ENCODE assay signal across 9 cellular contexts in genomic region chr6:26097268-26097875, GRCh38. TPM values are rescaled to one million over a fixed set of nuclear protein-coding genes. Genes with fewer than 3 reads are reported as not detected.
A peak's percentile ranks its signal among the peaks of the same experiment; 100 is the strongest.
DNase-seq lines count a peak whose midpoint lies in the region; ATAC-seq and TF ChIP-seq lines count a peak whose summit lies in the region.
"Had no signal": no experiment of that assay in that cellular context is flagged by ENCODE, and none has a peak within 500 bp of the region (broad histone marks: within the 10 kb centered on the region; RNA-seq: fewer than 3 reads in every experiment).

No MANE protein-coding gene starts in this region.

- 3 to 5% methylated on average over 5 of the region's 5 CpGs for WGBS in transverse colon (ENCODE audit: low coverage in 1 of 2), 2 donors

- no peaks in the 10 kb centered on the region for H3K27me3 Mint-ChIP-seq in activated T-cell treated with anti-CD3 and anti-CD28 coated beads, Interleukin-2, amount 50 U/mL, for 4 hours (ENCODE audit: low read depth)

- H3K9me3 Mint-ChIP-seq in activated T-cell treated with anti-CD3 and anti-CD28 coated beads, Interleukin-2, amount 50 U/mL, for 4 hours: no peaks in the 10 kb centered on the region
- H3K9me3 Mint-ChIP-seq: activated naive CD4-positive, alpha-beta T cell treated with anti-CD3 and anti-CD28 coated beads, Interleukin-2, amount 50 U/mL, for 24 hours had no signal

- TF ChIP-seq CTCF in Panc1 (IDR thresholded peaks at IDR 0.05) (peak; percentile 82), neutrophil (IDR thresholded peaks at IDR 0.05) (peak; percentile 75), transverse colon (IDR thresholded peaks at IDR 0.05) (peak; percentile 70 to 88 (median 83))

- H3K9me3 ChIP-seq in Panc1 (ENCODE audit: control insufficient read depth, insufficient read depth, low read depth, low read length) (no peaks in the 10 kb centered on the region), neutrophil (no peaks in the 10 kb centered on the region), transverse colon (no peaks in the 10 kb centered on the region)

- DNase-seq in DMS53 (lab: John Stamatoyannopoulos, UW) (peak; percentile 86), HUDEP-2 (lab: John Stamatoyannopoulos, UW; ENCODE audit: unreplicated experiment in 76 of 76) (peak in 50 of 76 experiments; percentile 14 to 80 (median 53)), Panc1 (ENCODE audit: low read depth, low spot score) (no peak), fibroblast of peridontal ligament (ENCODE audit: extremely low read depth) (peak; percentile 75), transverse colon (peak; percentile 69)
- peak; percentile 63 for DNase-seq in activated T-cell treated with anti-CD3 and anti-CD28 coated beads, Interleukin-2, amount 50 U/mL, for 4 hours

- no peaks in the 10 kb centered on the region for H3K36me3 Mint-ChIP-seq in activated T-cell treated with anti-CD3 and anti-CD28 coated beads, Interleukin-2, amount 50 U/mL, for 4 hours (ENCODE audit: insufficient read depth)
- H3K36me3 Mint-ChIP-seq: activated naive CD4-positive, alpha-beta T cell treated with anti-CD3 and anti-CD28 coated beads, Interleukin-2, amount 50 U/mL, for 24 hours had no signal

- peaks cover 6% of the 10 kb centered on the region for H3K4me1 Mint-ChIP-seq in activated T-cell treated with anti-CD3 and anti-CD28 coated beads, Interleukin-2, amount 50 U/mL, for 4 hours (ENCODE audit: low read depth)

- no peak overlapping the region for H3K4me3 ChIP-seq in Panc1 (ENCODE audit: low read depth in 2 of 2, low read length in 2 of 2)
- H3K4me3 ChIP-seq in neutrophil (ENCODE audit: low read depth in 1 of 2, low read length in 1 of 2): no peak overlapping the region
- H3K4me3 ChIP-seq in transverse colon: no peak overlapping the region

- intact Hi-C loops in Panc1 (cut with micrococcal nuclease; ENCODE audit: unreplicated experiment): loop anchor here (1.0 kb wide), 1 partner anchor 31 kb away; no protein-coding TSS in a partner anchor
- intact Hi-C loops in transverse colon (cut with DNase I; ENCODE audit: low total_unique reads): loop anchor here (1.0 kb wide), 1 partner anchor 31 kb away; no protein-coding TSS in a partner anchor

- no peak overlapping the region for H3K4me3 Mint-ChIP-seq in activated T-cell treated with anti-CD3 and anti-CD28 coated beads, Interleukin-2, amount 50 U/mL, for 4 hours
- H3K4me3 Mint-ChIP-seq: activated naive CD4-positive, alpha-beta T cell treated with anti-CD3 and anti-CD28 coated beads, Interleukin-2, amount 50 U/mL, for 24 hours had no signal

- no peak for TF ChIP-seq EP300 in transverse colon (IDR thresholded peaks at IDR 0.05; ENCODE audit: low read depth)

- no peaks in the 10 kb centered on the region for H3K36me3 ChIP-seq in Panc1 (ENCODE audit: control insufficient read depth, insufficient read depth, low read length)
- H3K36me3 ChIP-seq in neutrophil: no peaks in the 10 kb centered on the region
- H3K36me3 ChIP-seq in transverse colon: no peaks in the 10 kb centered on the region

- ATAC-seq in Panc1 (peak; percentile 95), GM19328 (IDR thresholded peaks at IDR 0.05; ENCODE audit: unreplicated experiment) (no peak)
- peak; percentile 83 to 87 for ATAC-seq in activated T-cell treated with anti-CD3 and anti-CD28 coated beads, Interleukin-2, amount 50 U/mL, for 4 hours

- POLR2A ChIA-PET in Panc1 (lab: Charles Lee): interaction anchor here (0.6 to 0.9 kb wide), 2 partner anchors 60 to 75 kb away, joined by 4 to 12 read pairs; a partner anchor contains a TSS

- H3K4me1 ChIP-seq in Panc1 (ENCODE audit: control insufficient read depth, insufficient read depth, low read length) (no peaks in the 10 kb centered on the region; the same call in 1 of the 2 replicates), neutrophil (ENCODE audit: control insufficient read depth in 1 of 2, insufficient read depth in 1 of 2, low read depth in 1 of 2, low read length in 1 of 2) (peaks cover 0 to 3% of the 10 kb centered on the region in 2 experiments), transverse colon (no peaks in the 10 kb centered on the region)

- BruUV-seq in Panc1 (replicated peaks; lab: Mats Ljungman, UMichigan): no TSS peak

- H3K27ac ChIP-seq in Panc1 (ENCODE audit: low read length) (no peak overlapping the region), neutrophil (no peak overlapping the region), transverse colon (no peak overlapping the region)

- H3K27me3 ChIP-seq in Panc1 (ENCODE audit: control insufficient read depth, insufficient read depth, low read length) (no peaks in the 10 kb centered on the region), neutrophil (peaks cover 16% of the 10 kb centered on the region), transverse colon (no peaks in the 10 kb centered on the region)

- no peak for TF ChIP-seq POLR2A in transverse colon (IDR thresholded peaks at IDR 0.05)

- CTCF ChIA-PET in Panc1 (lab: Charles Lee): interaction anchor here (0.8 to 1.0 kb wide), 2 partner anchors 11 to 28 kb away, joined by 3 to 4 read pairs; no protein-coding TSS in a partner anchor

- in situ Hi-C loops in Panc1 (cut with HindIII; ENCODE audit: low pct_unique_long_range_greater_than_20kb, low sequenced_read_pairs): loop anchor here (5.0 kb wide), 1 partner anchor 35 kb away; no protein-coding TSS in a partner anchor
- in situ Hi-C loops in transverse colon (cut with MboI; ENCODE audit: low pct_ligation_motif_present in 1 of 4, low pct_unique_long_range_greater_than_20kb in 1 of 4, low sequenced_read_pairs in 3 of 4): loop anchor here in 1 of 4 donors (5.0 kb wide), 1 partner anchor 35 kb away; no protein-coding TSS in a partner anchor

RNA-seq across cellular contexts. Expression of gene HFE, which starts 10.1 kb away (rescaled TPM):
- total RNA-seq in Panc1 (2021; ENCODE audit: unreplicated experiment) (12.1 TPM), transverse colon (1 to 10 TPM; 1.6 to 7.8 (median 5.0) TPM)
- 17.7 TPM for polyA plus RNA-seq in Panc1 (2012; ENCODE audit: insufficient read length)
- under 1 TPM in 1 of 3 donors, not detected in 2; 0.28 TPM for total RNA-seq in activated T-cell treated with anti-CD3 and anti-CD28 coated beads, Interleukin-2, amount 50 U/mL, for 4 hours
